ENCODE assay signal across 14 cellular contexts in the genomic region with DNA sequence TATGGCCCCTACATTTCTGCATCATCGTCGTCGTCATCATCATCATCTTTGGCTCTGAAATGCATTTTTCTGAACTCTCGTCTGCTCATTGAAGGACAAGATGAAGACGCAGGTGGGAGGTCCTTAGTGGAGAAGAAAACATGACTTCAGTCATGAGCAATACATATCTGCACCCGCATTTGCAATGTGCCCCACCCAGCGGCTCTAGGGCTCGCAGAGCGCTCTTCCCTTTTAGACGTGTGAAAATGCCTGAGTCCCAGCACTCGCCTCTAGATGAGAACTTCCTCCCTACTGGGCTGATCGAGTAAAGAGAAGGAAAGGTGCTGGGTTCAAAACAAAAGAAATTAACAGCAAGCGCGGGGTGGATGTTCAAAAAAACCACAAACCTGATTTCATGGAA. TPM values are rescaled to one million over a fixed set of nuclear protein-coding genes. Genes with fewer than 3 reads are reported as not detected.
DNase-seq lines count a peak whose midpoint lies in the region; ATAC-seq lines count a peak whose summit lies in the region.
"Had no signal": no experiment of that assay in that cellular context is flagged by ENCODE, and none has a peak within 500 bp of the region (broad histone marks: within the 10 kb centered on the region; RNA-seq: fewer than 3 reads in every experiment).

No MANE protein-coding gene starts in this region.

- ATAC-seq in CD4-positive, CD25-positive, alpha-beta regulatory T cell (ENCODE audit: low read depth in 2 of 2): no peak
- no peak for ATAC-seq in activated CD8-positive, alpha-beta T cell treated with anti-CD3 and anti-CD28 coated beads, Interleukin-2, amount 10 ng/mL, durations not matched to agents 7 days and 5 days
- ATAC-seq in memory B cell (ENCODE audit: low read depth) (no peak), GM21723 (IDR thresholded peaks at IDR 0.05; ENCODE audit: unreplicated experiment) (no peak)
- ATAC-seq: PC-3 had no signal

- peaks cover 0 to 11% (median 7%) of the 10 kb centered on the region in 4 donors for H3K4me1 Mint-ChIP-seq in CD4-positive, CD25-positive, alpha-beta regulatory T cell
- peaks cover 19 to 43% (median 24%) of the 10 kb centered on the region in 3 donors for H3K4me1 Mint-ChIP-seq in CD8-positive, alpha-beta memory T cell
- peaks cover 20% of the 10 kb centered on the region for H3K4me1 Mint-ChIP-seq in activated CD8-positive, alpha-beta T cell treated with anti-CD3 and anti-CD28 coated beads, Interleukin-2, amount 10 ng/mL, durations not matched to agents 7 days and 5 days (ENCODE audit: low read depth)
- peaks cover 10% of the 10 kb centered on the region for H3K4me1 Mint-ChIP-seq in memory B cell

- H3K27ac Mint-ChIP-seq in CD4-positive, CD25-positive, alpha-beta regulatory T cell: peak overlapping the region in 1 of 3 donors; percentile 69
- H3K27ac Mint-ChIP-seq in CD8-positive, alpha-beta memory T cell: peak overlapping the region; percentile 84 to 97 (median 92)
- peak overlapping the region; percentile 2 for H3K27ac Mint-ChIP-seq in activated CD8-positive, alpha-beta T cell treated with anti-CD3 and anti-CD28 coated beads, Interleukin-2, amount 10 ng/mL, durations not matched to agents 7 days and 5 days
- peak overlapping the region; percentile 31 for H3K27ac Mint-ChIP-seq in memory B cell

- CTCF ChIA-PET in CD8-positive, alpha-beta memory T cell (lab: Charles Lee): interaction anchor here (1.1 kb wide), 1 partner anchor 13 kb away, joined by 4 read pairs; no protein-coding TSS in a partner anchor
- CTCF ChIA-PET in activated CD8-positive, alpha-beta T cell treated with anti-CD3 and anti-CD28 coated beads, Interleukin-2, amount 10 ng/mL, durations not matched to agents 7 days and 5 days (lab: Charles Lee): interaction anchor here (3.0 kb wide), 1 partner anchor 32 kb away, joined by 8 read pairs; a partner anchor contains a TSS

- no peak overlapping the region for H3K4me3 Mint-ChIP-seq in CD4-positive, CD25-positive, alpha-beta regulatory T cell
- peak overlapping the region; percentile 60 to 89 (median 77) for H3K4me3 Mint-ChIP-seq in CD8-positive, alpha-beta memory T cell
- H3K4me3 Mint-ChIP-seq in activated CD8-positive, alpha-beta T cell treated with anti-CD3 and anti-CD28 coated beads, Interleukin-2, amount 10 ng/mL, durations not matched to agents 7 days and 5 days: no peak overlapping the region
- no peak overlapping the region for H3K4me3 Mint-ChIP-seq in memory B cell

- peaks cover 59% of the 10 kb centered on the region for H3K36me3 ChIP-seq in CD4-positive, CD25-positive, alpha-beta regulatory T cell (ENCODE audit: control insufficient read depth, insufficient read depth, low read length)
- H3K36me3 ChIP-seq in CD8-positive, alpha-beta memory T cell (ENCODE audit: insufficient read depth, low read length): peaks cover 24% of the 10 kb centered on the region
- H3K36me3 ChIP-seq in SJCRH30: peaks cover 49% of the 10 kb centered on the region

- H3K4me3 ChIP-seq in CD4-positive, CD25-positive, alpha-beta regulatory T cell (ENCODE audit: low read depth, low read length): no peak overlapping the region
- H3K4me3 ChIP-seq in CD8-positive, alpha-beta memory T cell (ENCODE audit: low read length): no peak overlapping the region
- H3K4me3 ChIP-seq in SJCRH30: no peak overlapping the region
- H3K4me3 ChIP-seq: ascending aorta, lung had no signal

- H3K36me3 Mint-ChIP-seq in CD4-positive, CD25-positive, alpha-beta regulatory T cell: peaks cover 26% of the 10 kb centered on the region
- H3K36me3 Mint-ChIP-seq in CD8-positive, alpha-beta memory T cell: peaks cover 0 to 66% (median 17%) of the 10 kb centered on the region in 3 donors
- peaks cover 38% of the 10 kb centered on the region for H3K36me3 Mint-ChIP-seq in activated CD8-positive, alpha-beta T cell treated with anti-CD3 and anti-CD28 coated beads, Interleukin-2, amount 10 ng/mL, durations not matched to agents 7 days and 5 days (ENCODE audit: low read depth)
- peaks cover 23% of the 10 kb centered on the region for H3K36me3 Mint-ChIP-seq in memory B cell

- no peak for DNase-seq in CD4-positive, CD25-positive, alpha-beta regulatory T cell
- DNase-seq in CD8-positive, alpha-beta memory T cell: peak in 2 of 5 donors; percentile 33 to 60
- DNase-seq in activated CD8-positive, alpha-beta T cell treated with anti-CD3 and anti-CD28 coated beads, Interleukin-2, amount 10 ng/mL, durations not matched to agents 7 days and 5 days: no peak
- no peak for DNase-seq in memory B cell (ENCODE audit: low spot score in 2 of 2)
- DNase-seq in NCI-H2227 treated with DMSO at 0.1 percent for 48 hours (lab: John Stamatoyannopoulos, UW): no peak
- DNase-seq in SJCRH30: no peak
- DNase-seq: NCI-H1417, NCI-H2171 treated with DMSO at 0.1 percent for 48 hours, NCI-H774, PC-3 had no signal

- no peaks in the 10 kb centered on the region for H3K9me3 ChIP-seq in CD4-positive, CD25-positive, alpha-beta regulatory T cell (ENCODE audit: control insufficient read depth in 2 of 2, low read length in 2 of 2)
- H3K9me3 ChIP-seq in CD8-positive, alpha-beta memory T cell (ENCODE audit: low read length): no peaks in the 10 kb centered on the region
- no peaks in the 10 kb centered on the region for H3K9me3 ChIP-seq in SJCRH30 (replicated peaks)
- H3K9me3 ChIP-seq: ascending aorta had no signal

- POLR2A ChIA-PET in CD8-positive, alpha-beta memory T cell (lab: Charles Lee): interaction anchor here (2.5 kb wide), 1 partner anchor 10 kb away, joined by 14 read pairs; a partner anchor contains a TSS
- POLR2A ChIA-PET in activated CD8-positive, alpha-beta T cell treated with anti-CD3 and anti-CD28 coated beads, Interleukin-2, amount 10 ng/mL, durations not matched to agents 7 days and 5 days (lab: Charles Lee): interaction anchor here (1.2 kb wide), 1 partner anchor 10 kb away, joined by 6 read pairs; a partner anchor contains a TSS

- no peaks in the 10 kb centered on the region for H3K27me3 Mint-ChIP-seq in CD4-positive, CD25-positive, alpha-beta regulatory T cell
- H3K27me3 Mint-ChIP-seq in CD8-positive, alpha-beta memory T cell: no peaks in the 10 kb centered on the region
- H3K27me3 Mint-ChIP-seq in activated CD8-positive, alpha-beta T cell treated with anti-CD3 and anti-CD28 coated beads, Interleukin-2, amount 10 ng/mL, durations not matched to agents 7 days and 5 days (ENCODE audit: low read depth): no peaks in the 10 kb centered on the region
- no peaks in the 10 kb centered on the region for H3K27me3 Mint-ChIP-seq in memory B cell

- no peaks in the 10 kb centered on the region for H3K27me3 ChIP-seq in CD4-positive, CD25-positive, alpha-beta regulatory T cell (ENCODE audit: control insufficient read depth, insufficient read depth, low read length)
- no peaks in the 10 kb centered on the region for H3K27me3 ChIP-seq in CD8-positive, alpha-beta memory T cell (ENCODE audit: insufficient read depth, low read length, poor library complexity, severe bottlenecking)
- no peaks in the 10 kb centered on the region for H3K27me3 ChIP-seq in SJCRH30
- H3K27me3 ChIP-seq: ascending aorta had no signal

- peak overlapping the region; percentile 14 for H3K27ac ChIP-seq in CD4-positive, CD25-positive, alpha-beta regulatory T cell (ENCODE audit: insufficient read depth, low read length, poor library complexity, severe bottlenecking)
- H3K27ac ChIP-seq in CD8-positive, alpha-beta memory T cell (ENCODE audit: low read depth, low read length): peak overlapping the region; percentile 20
- no peak overlapping the region for H3K27ac ChIP-seq in SJCRH30
- H3K27ac ChIP-seq: ascending aorta, parathyroid adenoma had no signal

- H3K4me1 ChIP-seq in CD4-positive, CD25-positive, alpha-beta regulatory T cell (ENCODE audit: control insufficient read depth, insufficient read depth, low read length, poor library complexity, severe bottlenecking): no peaks in the 10 kb centered on the region
- H3K4me1 ChIP-seq in CD8-positive, alpha-beta memory T cell (ENCODE audit: insufficient read depth, low read length): peaks cover 8% of the 10 kb centered on the region
- H3K4me1 ChIP-seq in SJCRH30: no peaks in the 10 kb centered on the region
- H3K4me1 ChIP-seq: ascending aorta, parathyroid adenoma had no signal

- H3K9me3 Mint-ChIP-seq in CD4-positive, CD25-positive, alpha-beta regulatory T cell: peaks cover 0 to 1% (median 0%) of the 10 kb centered on the region in 7 donors
- H3K9me3 Mint-ChIP-seq in CD8-positive, alpha-beta memory T cell: no peaks in the 10 kb centered on the region
- H3K9me3 Mint-ChIP-seq in activated CD8-positive, alpha-beta T cell treated with anti-CD3 and anti-CD28 coated beads, Interleukin-2, amount 10 ng/mL, durations not matched to agents 7 days and 5 days (ENCODE audit: insufficient read depth): no peaks in the 10 kb centered on the region
- no peaks in the 10 kb centered on the region for H3K9me3 Mint-ChIP-seq in memory B cell

RNA-seq across cellular contexts. Expression of a gene that starts 10.1 kb away (rescaled TPM):
- 15.4 TPM for total RNA-seq in CD4-positive, CD25-positive, alpha-beta regulatory T cell
- polyA plus RNA-seq in CD4-positive, CD25-positive, alpha-beta regulatory T cell: 10 to 100 TPM; 22.0 to 33.3 (median 26.9) TPM
- 10 to 100 TPM; 49.7 to 51.8 TPM for total RNA-seq in CD8-positive, alpha-beta memory T cell
- 31.1 TPM for polyA plus RNA-seq in CD8-positive, alpha-beta memory T cell
- 10 to 100 TPM; 28.5 TPM for total RNA-seq in activated CD8-positive, alpha-beta T cell treated with anti-CD3 and anti-CD28 coated beads, Interleukin-2, amount 10 ng/mL, durations not matched to agents 7 days and 5 days
- 55.0 and 59.2 TPM in 2 replicates for total RNA-seq in SJCRH30 (2014; rRNA removed; shearing (Covaris generic))

RNA-seq across cellular contexts. Expression of a gene that starts 32.7 kb away (rescaled TPM):
- total RNA-seq in CD4-positive, CD25-positive, alpha-beta regulatory T cell: 15.4 TPM
- 10 to 100 TPM; 11.2 to 14.4 (median 12.6) TPM for polyA plus RNA-seq in CD4-positive, CD25-positive, alpha-beta regulatory T cell
- total RNA-seq in CD8-positive, alpha-beta memory T cell: 10 to 100 TPM; 10.9 to 14.6 TPM
- polyA plus RNA-seq in CD8-positive, alpha-beta memory T cell: 8.3 TPM
- total RNA-seq in activated CD8-positive, alpha-beta T cell treated with anti-CD3 and anti-CD28 coated beads, Interleukin-2, amount 10 ng/mL, durations not matched to agents 7 days and 5 days: 10 to 100 TPM in 1 of 2 experiments, 1 to 10 TPM in 1; 8.8 to 10.2 TPM
- total RNA-seq in SJCRH30 (2014; rRNA removed; shearing (Covaris generic)): 5.6 and 6.4 TPM in 2 replicates

RNA-seq across cellular contexts. Expression of a gene that starts 32.9 kb away (rescaled TPM):
- 42.3 TPM for total RNA-seq in CD4-positive, CD25-positive, alpha-beta regulatory T cell
- 10 to 100 TPM; 13.5 to 18.8 (median 14.5) TPM for polyA plus RNA-seq in CD4-positive, CD25-positive, alpha-beta regulatory T cell
- total RNA-seq in CD8-positive, alpha-beta memory T cell: 10 to 100 TPM; 45.0 to 47.0 TPM
- 29.4 TPM for polyA plus RNA-seq in CD8-positive, alpha-beta memory T cell
- total RNA-seq in activated CD8-positive, alpha-beta T cell treated with anti-CD3 and anti-CD28 coated beads, Interleukin-2, amount 10 ng/mL, durations not matched to agents 7 days and 5 days: 10 to 100 TPM; 41.2 to 47.0 TPM
- total RNA-seq in SJCRH30 (2014; rRNA removed; shearing (Covaris generic)): 30.5 and 35.1 TPM in 2 replicates

Comparison
In these comparisons a context has a peak if more than half of its experiments do, and no peak if none do; other contexts are left out.
1. H3K4me3 Mint-ChIP-seq: peak in CD8-positive, alpha-beta memory T cell (7 of 7); none in CD4-positive, CD25-positive, alpha-beta regulatory T cell (0 of 4), activated CD8-positive, alpha-beta T cell treated with anti-CD3 and anti-CD28 coated beads, Interleukin-2, amount 10 ng/mL, durations not matched to agents 7 days and 5 days (single experiment) and memory B cell (single experiment).